1 cellular context compared by ENCODE assay signal in genomic region chr6:79234150-79235022, GRCh38.
TF ChIP-seq lines count a peak whose summit lies in the region.

Gene HMGN3, minus strand, starts transcription at chr6:79234682.

TF ChIP-seq in HepG2, 621 proteins besides CTCF, POLR2A, EP300 and RAD21 (continued from another document and continues in another):
- TF ChIP-seq ZSCAN30 (CRISPR knock-in tag; IDR thresholded peaks at IDR 0.05), result peak; percentile 89; the same call in 1 of the 2 replicates
- TF ChIP-seq NFIB (CRISPR knock-in tag; IDR thresholded peaks at IDR 0.05; ENCODE audit: borderline replicate concordance), result 0 out of 2 replicates have a peak, but pooled peaks have one; percentile 63
- TF ChIP-seq ZNF260 (CRISPR knock-in tag; IDR thresholded peaks at IDR 0.05; ENCODE audit: borderline replicate concordance, low read depth), result no peak
- TF ChIP-seq ISL2 (CRISPR knock-in tag; IDR thresholded peaks at IDR 0.05), result peak; percentile 69
- 0 out of 2 replicates have a peak, but pooled peaks have one; percentile 35 for TF ChIP-seq MIXL1 (CRISPR knock-in tag; IDR thresholded peaks at IDR 0.05)
- no peak for TF ChIP-seq TAF15 (IDR thresholded peaks at IDR 0.05; ENCODE audit: low read depth, low read length, poor library complexity, severe bottlenecking)
- no peak for TF ChIP-seq ZNF629 (CRISPR knock-in tag; conservative IDR thresholded peaks at IDR 0.05)
- TF ChIP-seq SP5 (CRISPR knock-in tag; IDR thresholded peaks at IDR 0.05; ENCODE audit: borderline replicate concordance, low read depth), result no peak
- no peak for TF ChIP-seq CC2D1A (CRISPR knock-in tag; IDR thresholded peaks at IDR 0.05)
- TF ChIP-seq ZNF678 (CRISPR knock-in tag; IDR thresholded peaks at IDR 0.05), result no peak
- peak; percentile 83 for TF ChIP-seq KDM2A (CRISPR knock-in tag; IDR thresholded peaks at IDR 0.05; ENCODE audit: borderline replicate concordance, low read depth)
- no peak for TF ChIP-seq DDIT3 (CRISPR knock-in tag; IDR thresholded peaks at IDR 0.05)
- no peak for TF ChIP-seq ATM (IDR thresholded peaks at IDR 0.05; ENCODE audit: borderline replicate concordance)
- peak; percentile 25; the same call in 1 of the 2 replicates for TF ChIP-seq MTA1 (CRISPR knock-in tag; IDR thresholded peaks at IDR 0.05; ENCODE audit: borderline replicate concordance)
- 0 out of 2 replicates have a peak, but pooled peaks have one; percentile 16 for TF ChIP-seq TOPORS (CRISPR knock-in tag; IDR thresholded peaks at IDR 0.05)
- peak; percentile 69; the same call in 1 of the 2 replicates for TF ChIP-seq ZBTB38 (CRISPR knock-in tag; IDR thresholded peaks at IDR 0.05)
- peak; percentile 87 for TF ChIP-seq IKZF5 (CRISPR knock-in tag; IDR thresholded peaks at IDR 0.05)
- TF ChIP-seq IRF9 (CRISPR knock-in tag; IDR thresholded peaks at IDR 0.05; ENCODE audit: borderline replicate concordance), result peak; percentile 64; the same call in 1 of the 2 replicates
- peak; percentile 17; the same call in 1 of the 2 replicates for TF ChIP-seq ELF3 (CRISPR knock-in tag; IDR thresholded peaks at IDR 0.05)
- TF ChIP-seq PHF5A (CRISPR knock-in tag; IDR thresholded peaks at IDR 0.05; ENCODE audit: low read depth, unreplicated experiment), result no peak
- peak; percentile 93 for TF ChIP-seq ZNF557 (CRISPR knock-in tag; IDR thresholded peaks at IDR 0.05)
- no peak for TF ChIP-seq ZNF737 (CRISPR knock-in tag; IDR thresholded peaks at IDR 0.05; ENCODE audit: borderline replicate concordance)
- TF ChIP-seq TARDBP (CRISPR knock-in tag; IDR thresholded peaks at IDR 0.05), result peak; percentile 56; the same call in 1 of the 2 replicates
- no peak for TF ChIP-seq ZNF713 (CRISPR knock-in tag; IDR thresholded peaks at IDR 0.05)
- TF ChIP-seq ZNF337 (CRISPR knock-in tag; IDR thresholded peaks at IDR 0.05; ENCODE audit: borderline replicate concordance, low read depth), result no peak
- TF ChIP-seq ZGPAT (CRISPR knock-in tag; IDR thresholded peaks at IDR 0.05), result peak; percentile 84; the same call in 1 of the 2 replicates
- TF ChIP-seq NR2F1 (CRISPR knock-in tag; IDR thresholded peaks at IDR 0.05), result peak in 1 of 2 experiments; percentile 15; a peak in 1 of 4 replicates
- TF ChIP-seq THAP11 (CRISPR knock-in tag; IDR thresholded peaks at IDR 0.05), result peak; percentile 39; the same call in 1 of the 2 replicates
- 0 out of 2 replicates have a peak, but pooled peaks have one; percentile 44 for TF ChIP-seq HOXA9 (CRISPR knock-in tag; IDR thresholded peaks at IDR 0.05; ENCODE audit: borderline replicate concordance)
- 0 out of 2 replicates have a peak, but pooled peaks have one; percentile 49 for TF ChIP-seq MXD1 (CRISPR knock-in tag; IDR thresholded peaks at IDR 0.05)
- TF ChIP-seq PITX1 (CRISPR knock-in tag; IDR thresholded peaks at IDR 0.05), result 0 out of 2 replicates have a peak, but pooled peaks have one; percentile 32
- TF ChIP-seq ZBTB33 (CRISPR knock-in tag; IDR thresholded peaks at IDR 0.05), result no peak
- no peak for TF ChIP-seq ZNF550 (CRISPR knock-in tag; IDR thresholded peaks at IDR 0.05; ENCODE audit: borderline replicate concordance)
- TF ChIP-seq ZNF720 (CRISPR knock-in tag; IDR thresholded peaks at IDR 0.05), result no peak
- peak; percentile 74; the same call in 1 of the 2 replicates for TF ChIP-seq ZNF275 (CRISPR knock-in tag; IDR thresholded peaks at IDR 0.05; ENCODE audit: borderline replicate concordance)
- TF ChIP-seq TRAFD1 (CRISPR knock-in tag; IDR thresholded peaks at IDR 0.05; ENCODE audit: borderline replicate concordance), result no peak
- 0 out of 2 replicates have a peak, but pooled peaks have one; percentile 63 for TF ChIP-seq KLF12 (CRISPR knock-in tag; IDR thresholded peaks at IDR 0.05; ENCODE audit: borderline replicate concordance)
- no peak for TF ChIP-seq ZBTB49 (CRISPR knock-in tag; IDR thresholded peaks at IDR 0.05; ENCODE audit: borderline replicate concordance)
- no peak for TF ChIP-seq FUBP1 (CRISPR knock-in tag; IDR thresholded peaks at IDR 0.05; ENCODE audit: borderline replicate concordance)
- TF ChIP-seq BRCA1 (CRISPR knock-in tag; IDR thresholded peaks at IDR 0.05), result peak; percentile 90; the same call in 1 of the 2 replicates
- TF ChIP-seq ZBTB25 (CRISPR knock-in tag; IDR thresholded peaks at IDR 0.05), result no peak
